In the genomic region with DNA sequence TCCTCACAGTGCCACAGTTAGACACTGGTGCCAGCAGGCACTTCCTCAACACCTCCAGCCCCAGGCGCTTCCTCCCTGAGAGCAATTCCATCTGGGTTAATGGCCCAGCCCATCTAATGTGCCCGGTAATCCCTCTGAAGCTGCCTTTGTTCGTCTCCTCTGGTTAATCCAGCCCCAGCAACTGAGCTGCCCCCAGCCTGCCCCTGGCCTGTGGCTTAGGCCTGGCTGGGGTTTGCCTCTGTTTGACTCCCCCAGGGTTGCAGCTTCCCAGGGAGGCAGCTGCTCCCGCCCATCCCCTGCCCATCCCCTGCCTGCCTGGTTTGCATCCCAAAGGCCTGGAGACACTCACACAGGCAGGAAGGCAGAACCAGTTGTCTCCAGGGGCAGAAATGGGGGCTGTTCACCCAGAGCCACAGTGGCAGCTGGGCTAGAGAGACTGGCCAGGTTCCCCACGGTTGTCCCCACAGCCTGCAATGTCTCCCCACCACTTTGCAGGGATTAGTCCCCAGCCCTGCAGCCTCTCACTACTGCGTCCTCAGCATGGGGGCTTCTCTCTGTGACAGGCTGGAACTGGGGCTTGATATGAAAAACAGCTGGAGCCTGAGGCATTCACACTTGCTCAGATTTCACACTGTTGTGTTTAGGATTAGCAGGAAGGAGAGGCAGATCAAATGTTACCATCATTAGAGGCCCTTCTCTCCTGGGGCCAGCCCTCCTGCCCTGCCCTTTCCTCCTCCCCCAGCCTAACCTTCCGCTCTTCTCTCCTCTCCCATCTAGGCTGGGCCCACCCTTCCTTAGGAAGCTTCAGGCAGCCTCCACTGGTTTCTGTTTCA, we compare ENCODE assay signal across 11 cellular contexts.
DNase-seq lines count a peak whose midpoint lies in the region; ATAC-seq, FAIRE-seq and TF ChIP-seq lines count a peak whose summit lies in the region.
"Had no signal": no experiment of that assay in that cellular context is flagged by ENCODE, and none has a peak within 500 bp of the region (broad histone marks: within the 10 kb centered on the region; RNA-seq: fewer than 3 reads in every experiment).

No MANE protein-coding gene starts in this region.

- intact Hi-C loops in Right ventricle myocardium superior (cut with DNase I) (no loop called here), lower lobe of right lung (cut with DNase I) (no loop called here), left lung (cut with DNase I) (no loop called here)

- H2AFZ ChIP-seq in astrocyte (ENCODE audit: low read depth, low read length): no peak overlapping the region

- H3K9me3 Mint-ChIP-seq in astrocyte (ENCODE audit: unreplicated experiment): peaks cover 4% of the 10 kb centered on the region
- H3K9me3 Mint-ChIP-seq: IgD-negative memory B cell had no signal

- H4K20me1 ChIP-seq in astrocyte (ENCODE audit: insufficient read depth, low read length): no peaks in the 10 kb centered on the region

- no peak for FAIRE-seq in astrocyte (lab: Jason Lieb, UNC)

- no peak overlapping the region for H3K4me2 ChIP-seq in astrocyte (ENCODE audit: low read length)

- H3K4me3 ChIP-seq in right atrium auricular region (no peak overlapping the region), astrocyte (ENCODE audit: insufficient read depth, low read depth, low read length) (no peak overlapping the region), lower lobe of right lung (no peak overlapping the region), left lung (no peak overlapping the region)
- H3K4me3 ChIP-seq: tibial artery had no signal

- no peak overlapping the region for H3K9ac ChIP-seq in astrocyte (ENCODE audit: low read length)

- H3K36me3 Mint-ChIP-seq in astrocyte (ENCODE audit: low read depth, unreplicated experiment): no peaks in the 10 kb centered on the region
- H3K36me3 Mint-ChIP-seq: IgD-negative memory B cell had no signal

- TF ChIP-seq CTCF in right atrium auricular region (IDR thresholded peaks at IDR 0.05): no peak
- TF ChIP-seq CTCF in astrocyte (IDR thresholded peaks at IDR 0.05; ENCODE audit: insufficient read depth, low read depth, low read length): no peak
- TF ChIP-seq CTCF in lower lobe of right lung (IDR thresholded peaks at IDR 0.05): no peak
- TF ChIP-seq CTCF in left lung (IDR thresholded peaks at IDR 0.05): no peak

- H3K27me3 ChIP-seq in right atrium auricular region (no peaks in the 10 kb centered on the region), astrocyte (ENCODE audit: insufficient read depth, low read length) (no peaks in the 10 kb centered on the region), lower lobe of right lung (ENCODE audit: low read depth) (no peaks in the 10 kb centered on the region), left lung (no peaks in the 10 kb centered on the region)
- H3K27me3 ChIP-seq: tibial artery had no signal

- no peaks in the 10 kb centered on the region for H3K79me2 ChIP-seq in astrocyte (ENCODE audit: insufficient read depth, low read length)

- H3K27me3 Mint-ChIP-seq in astrocyte (ENCODE audit: low read depth, unreplicated experiment): peaks cover 27% of the 10 kb centered on the region
- H3K27me3 Mint-ChIP-seq: IgD-negative memory B cell had no signal

- DNase-seq in Right ventricle myocardium superior: no peak
- no peak for DNase-seq in right atrium auricular region (ENCODE audit: low spot score)
- no peak for DNase-seq in astrocyte (ENCODE audit: low read depth)
- no peak for DNase-seq in lower lobe of right lung
- DNase-seq in activated gamma-delta T cell (lab: John Stamatoyannopoulos, UW): no peak
- no peak for DNase-seq in G401 (ENCODE audit: low spot score)
- DNase-seq in left lung: no peak
- no peak for DNase-seq in pons (ENCODE audit: low spot score)
- DNase-seq: T-helper 9 cell, tibial artery had no signal

- H3K27ac Mint-ChIP-seq in astrocyte (ENCODE audit: unreplicated experiment): peak overlapping the region; percentile 81

- H3K9me3 ChIP-seq in right atrium auricular region: no peaks in the 10 kb centered on the region
- no peaks in the 10 kb centered on the region for H3K9me3 ChIP-seq in astrocyte (ENCODE audit: insufficient read depth, low read depth, low read length)
- H3K9me3 ChIP-seq in lower lobe of right lung: peaks cover 4% of the 10 kb centered on the region
- H3K9me3 ChIP-seq in left lung: no peaks in the 10 kb centered on the region
- H3K9me3 ChIP-seq: tibial artery had no signal

- in situ Hi-C loops in G401 (cut with HindIII; ENCODE audit: low sequenced_read_pairs): no loop called here

- H3K4me1 ChIP-seq in right atrium auricular region (peaks cover 0 to 13% of the 10 kb centered on the region in 2 donors), astrocyte (ENCODE audit: insufficient read depth, low read length) (no peaks in the 10 kb centered on the region), lower lobe of right lung (peaks cover 20% of the 10 kb centered on the region), left lung (peaks cover 0 to 3% of the 10 kb centered on the region in 2 donors)
- H3K4me1 ChIP-seq: tibial artery had no signal

- H3K4me1 Mint-ChIP-seq in astrocyte (ENCODE audit: low read depth, unreplicated experiment): peaks cover 6% of the 10 kb centered on the region
- H3K4me1 Mint-ChIP-seq: IgD-negative memory B cell had no signal

- H3K36me3 ChIP-seq in right atrium auricular region (no peaks in the 10 kb centered on the region), astrocyte (ENCODE audit: insufficient read depth, low read length) (no peaks in the 10 kb centered on the region), lower lobe of right lung (no peaks in the 10 kb centered on the region), left lung (no peaks in the 10 kb centered on the region)
- H3K36me3 ChIP-seq: tibial artery had no signal

- H3K4me3 Mint-ChIP-seq in astrocyte (ENCODE audit: unreplicated experiment): no peak overlapping the region
- H3K4me3 Mint-ChIP-seq: IgD-negative memory B cell had no signal

- ATAC-seq in Right ventricle myocardium superior (ENCODE audit: poor library complexity): peak; percentile 67
- peak; percentile 21 to 37 for ATAC-seq in lower lobe of right lung
- ATAC-seq in left lung: no peak

- H3K27ac ChIP-seq in right atrium auricular region: peak overlapping the region in 1 of 2 donors; percentile 21
- no peak overlapping the region for H3K27ac ChIP-seq in astrocyte (ENCODE audit: low read depth, low read length)
- H3K27ac ChIP-seq in lower lobe of right lung: peak overlapping the region; percentile 43
- peak overlapping the region in 1 of 2 donors; percentile 53 for H3K27ac ChIP-seq in left lung
- H3K27ac ChIP-seq: tibial artery had no signal
